In genomic region chr2:215723011-215723410, GRCh38 we compare ENCODE assay signal across 20 cellular contexts.
DNase-seq lines count a peak whose midpoint lies in the region; ATAC-seq, FAIRE-seq and TF ChIP-seq lines count a peak whose summit lies in the region.
"Had no signal": no experiment of that assay in that cellular context is flagged by ENCODE, and none has a peak within 500 bp of the region (broad histone marks: within the 10 kb centered on the region; RNA-seq: fewer than 3 reads in every experiment).

No MANE protein-coding gene starts in this region.

- no peaks in the 10 kb centered on the region for H4K20me1 ChIP-seq in hepatocyte (ENCODE audit: insufficient read depth, poor library complexity, severe bottlenecking)

- no peak overlapping the region for H3K9ac ChIP-seq in rectal smooth muscle tissue (ENCODE audit: low read length)

- H2AFZ ChIP-seq in hepatocyte, result no peak overlapping the region

- H3K4me3 ChIP-seq in hepatocyte (no peak overlapping the region), rectal smooth muscle tissue (ENCODE audit: low read length) (no peak overlapping the region)
- H3K4me3 ChIP-seq: MG63 had no signal

- 16% methylated on average over 1 of the region's 1 CpG for WGBS in hepatocyte (ENCODE audit: low lambda C conversion rate, missing lambda C conversion rate)

- no peaks in the 10 kb centered on the region for H3K36me3 ChIP-seq in hepatocyte (replicated peaks; ENCODE audit: insufficient read depth, low read depth)
- no peaks in the 10 kb centered on the region for H3K36me3 ChIP-seq in rectal smooth muscle tissue (ENCODE audit: control insufficient read depth, insufficient read depth, low read length)
- H3K36me3 ChIP-seq: MG63 had no signal

- H3K4me1 ChIP-seq in hepatocyte (ENCODE audit: insufficient read depth) (peaks cover 3% of the 10 kb centered on the region), rectal smooth muscle tissue (ENCODE audit: control insufficient read depth, insufficient read depth, low read length) (peaks cover 16% of the 10 kb centered on the region)

- no peaks in the 10 kb centered on the region for H3K79me2 ChIP-seq in hepatocyte

- H3K4me2 ChIP-seq in hepatocyte, result no peak overlapping the region

- H3K9me2 ChIP-seq in hepatocyte (replicated peaks; ENCODE audit: insufficient read depth), result no peaks in the 10 kb centered on the region

- no peaks in the 10 kb centered on the region for H3K9me3 ChIP-seq in hepatocyte (ENCODE audit: low read depth)

- no peak for ATAC-seq in GM18870 (IDR thresholded peaks at IDR 0.05; ENCODE audit: unreplicated experiment)
- no peak for ATAC-seq in omental fat pad (ENCODE audit: low FRiP score)

- DNase-seq in GM19239 (ENCODE audit: insufficient read length, low spot score), result no peak
- peak; percentile 42 for DNase-seq in astrocyte of the hippocampus (ENCODE audit: low read depth, low spot score)
- no peak for DNase-seq in hepatocyte (ENCODE audit: low spot score)
- no peak for DNase-seq in Kasumi-1 (lab: John Stamatoyannopoulos, UW)
- no peak for DNase-seq in HPDE6-E6E7 (ENCODE audit: extremely low spot score)
- DNase-seq in omental fat pad (ENCODE audit: low spot score), result no peak
- DNase-seq: ACHN, AML-193, COR-L47, EL, HFFc6, MG63, NCI-H1092, NCI-H146, NCI-H2081 treated with DMSO at 0.1 percent for 48 hours, NCI-H524, SHP77 treated with DMSO at 0.1 percent for 48 hours had no signal

- H3K27me3 ChIP-seq in hepatocyte (no peaks in the 10 kb centered on the region), rectal smooth muscle tissue (ENCODE audit: control insufficient read depth, insufficient read depth, low read length) (no peaks in the 10 kb centered on the region)
- H3K27me3 ChIP-seq: MG63 had no signal

- H3K27ac ChIP-seq in hepatocyte (peak overlapping the region; percentile 32), rectal smooth muscle tissue (ENCODE audit: low read depth, low read length) (peak overlapping the region; percentile 68)

- FAIRE-seq in GM19239 (lab: Jason Lieb, UNC), result peak; percentile 74
- FAIRE-seq: H54 had no signal

- no peak for TF ChIP-seq CTCF in hepatocyte (IDR thresholded peaks at IDR 0.05; ENCODE audit: poor library complexity)
- TF ChIP-seq CTCF in omental fat pad (IDR thresholded peaks at IDR 0.05), result no peak
